ENCODE assay signal across 18 cellular contexts in genomic region chr1:1197551-1198422, GRCh38. TPM values are rescaled to one million over a fixed set of nuclear protein-coding genes. Genes with fewer than 3 reads are reported as not detected.
DNase-seq lines count a peak whose midpoint lies in the region; ATAC-seq and TF ChIP-seq lines count a peak whose summit lies in the region.
"Had no signal": no experiment of that assay in that cellular context is flagged by ENCODE, and none has a peak within 500 bp of the region (broad histone marks: within the 10 kb centered on the region; RNA-seq: fewer than 3 reads in every experiment).

No MANE protein-coding gene starts in this region.

- H3K27me3 Mint-ChIP-seq in activated CD8-positive, alpha-beta memory T cell treated with anti-CD3 and anti-CD28 coated beads, Interleukin-2, amount 10 ng/mL, durations not matched to agents 7 days and 5 days: peaks cover 7% of the 10 kb centered on the region
- H3K27me3 Mint-ChIP-seq in T-helper 17 cell (no peaks in the 10 kb centered on the region), natural killer cell (ENCODE audit: low read depth in 2 of 2) (no peaks in the 10 kb centered on the region)
- H3K27me3 Mint-ChIP-seq: effector memory CD8-positive, alpha-beta T cell had no signal

- no peaks in the 10 kb centered on the region for H3K9me3 ChIP-seq in T-helper 17 cell (ENCODE audit: control insufficient read depth, low read length, poor library complexity, severe bottlenecking)
- H3K9me3 ChIP-seq: thyroid gland had no signal

- DNase-seq in activated CD8-positive, alpha-beta memory T cell treated with anti-CD3 and anti-CD28 coated beads, Interleukin-2, amount 50 U/mL, for 48 hours: peak; percentile 48
- no peak for DNase-seq in activated CD8-positive, alpha-beta memory T cell treated with anti-CD3 and anti-CD28 coated beads, Interleukin-2, amount 10 ng/mL, durations not matched to agents 7 days and 5 days
- peak in 2 of 3 donors; percentile 3 to 12 for DNase-seq in T-helper 17 cell
- peak; percentile 19 for DNase-seq in natural killer cell
- no peak for DNase-seq in NK-92 (lab: John Stamatoyannopoulos, UW; ENCODE audit: unreplicated experiment)
- DNase-seq: ACHN; central memory CD4-positive, alpha-beta T cell; effector memory CD8-positive, alpha-beta T cell; EL; GOT3; NCI-H187 treated with DMSO at 0.1 percent for 48 hours; NCI-H510A; thyroid gland had no signal

- CTCF ChIA-PET in activated CD8-positive, alpha-beta memory T cell treated with anti-CD3 and anti-CD28 coated beads, Interleukin-2, amount 10 ng/mL, durations not matched to agents 7 days and 5 days (lab: Charles Lee): interaction anchor here (1.0 kb wide), 1 partner anchor 76 kb away, joined by 3 read pairs; no protein-coding TSS in a partner anchor

- H3K36me3 Mint-ChIP-seq in activated CD8-positive, alpha-beta memory T cell treated with anti-CD3 and anti-CD28 coated beads, Interleukin-2, amount 10 ng/mL, durations not matched to agents 7 days and 5 days: peaks cover 3% of the 10 kb centered on the region
- H3K36me3 Mint-ChIP-seq in T-helper 17 cell (ENCODE audit: low read depth) (no peaks in the 10 kb centered on the region), natural killer cell (no peaks in the 10 kb centered on the region)

- peaks cover 8% of the 10 kb centered on the region for H3K4me1 Mint-ChIP-seq in activated CD8-positive, alpha-beta memory T cell treated with anti-CD3 and anti-CD28 coated beads, Interleukin-2, amount 10 ng/mL, durations not matched to agents 7 days and 5 days
- H3K4me1 Mint-ChIP-seq in T-helper 17 cell (peaks cover 2% of the 10 kb centered on the region), natural killer cell (peaks cover 6 to 15% of the 10 kb centered on the region in 2 donors)
- H3K4me1 Mint-ChIP-seq: nephron had no signal

- H3K9me3 Mint-ChIP-seq in activated CD8-positive, alpha-beta memory T cell treated with anti-CD3 and anti-CD28 coated beads, Interleukin-2, amount 10 ng/mL, durations not matched to agents 7 days and 5 days (ENCODE audit: low read depth): peaks cover 6% of the 10 kb centered on the region
- peaks cover 0 to 7% of the 10 kb centered on the region in 2 donors for H3K9me3 Mint-ChIP-seq in natural killer cell
- H3K9me3 Mint-ChIP-seq: effector memory CD8-positive, alpha-beta T cell had no signal

- ATAC-seq in activated CD8-positive, alpha-beta memory T cell treated with anti-CD3 and anti-CD28 coated beads, Interleukin-2, amount 10 ng/mL, durations not matched to agents 7 days and 5 days: no peak
- ATAC-seq in T-helper 17 cell: no peak
- no peak for ATAC-seq in natural killer cell
- no peak for ATAC-seq in HG02870 (IDR thresholded peaks at IDR 0.05; ENCODE audit: unreplicated experiment)
- ATAC-seq: effector memory CD8-positive, alpha-beta T cell had no signal

- no peak overlapping the region for H3K27ac Mint-ChIP-seq in activated CD8-positive, alpha-beta memory T cell treated with anti-CD3 and anti-CD28 coated beads, Interleukin-2, amount 10 ng/mL, durations not matched to agents 7 days and 5 days
- H3K27ac Mint-ChIP-seq in T-helper 17 cell: no peak overlapping the region
- peak overlapping the region in 1 of 2 donors; percentile 93 for H3K27ac Mint-ChIP-seq in natural killer cell
- H3K27ac Mint-ChIP-seq: nephron had no signal

- intact Hi-C loops in natural killer cell (cut with micrococcal nuclease): no loop called here

- no peak overlapping the region for H3K4me3 Mint-ChIP-seq in activated CD8-positive, alpha-beta memory T cell treated with anti-CD3 and anti-CD28 coated beads, Interleukin-2, amount 10 ng/mL, durations not matched to agents 7 days and 5 days
- no peak overlapping the region for H3K4me3 Mint-ChIP-seq in T-helper 17 cell
- H3K4me3 Mint-ChIP-seq in natural killer cell: no peak overlapping the region
- H3K4me3 Mint-ChIP-seq: effector memory CD8-positive, alpha-beta T cell; nephron had no signal

- no peak for TF ChIP-seq CTCF in natural killer cell (IDR thresholded peaks at IDR 0.05)

RNA-seq across cellular contexts. Expression of gene TNFRSF18, which starts 8.6 kb away (rescaled TPM):
- total RNA-seq in activated CD8-positive, alpha-beta memory T cell treated with anti-CD3 and anti-CD28 coated beads, Interleukin-2, amount 10 ng/mL, durations not matched to agents 7 days and 5 days: 100 to 1,000 TPM in 1 of 2 experiments, 10 to 100 TPM in 1; 28.1 to 156 TPM
- total RNA-seq in T-helper 17 cell: 10 to 100 TPM; 47.9 to 80.4 TPM
- total RNA-seq in natural killer cell: 10 to 100 TPM; 40.3 to 81.9 (median 54.7) TPM
- total RNA-seq: M059J, SK-MEL-5 had no signal

RNA-seq across cellular contexts. Expression of gene TNFRSF4, which starts 16.2 kb away (rescaled TPM):
- 10 to 100 TPM in 1 of 2 experiments, 1 to 10 TPM in 1; 8.1 to 72.4 TPM for total RNA-seq in activated CD8-positive, alpha-beta memory T cell treated with anti-CD3 and anti-CD28 coated beads, Interleukin-2, amount 10 ng/mL, durations not matched to agents 7 days and 5 days
- 100 to 1,000 TPM in 1 of 2 donors, 10 to 100 TPM in 1; 94.7 to 127 TPM for total RNA-seq in T-helper 17 cell
- 10 to 100 TPM; 14.3 to 26.5 (median 15.7) TPM for total RNA-seq in natural killer cell
- total RNA-seq: M059J, SK-MEL-5 had no signal

RNA-seq across cellular contexts. Expression of gene TTLL10, which starts 24.1 kb away (rescaled TPM):
- not detected for total RNA-seq in activated CD8-positive, alpha-beta memory T cell treated with anti-CD3 and anti-CD28 coated beads, Interleukin-2, amount 10 ng/mL, durations not matched to agents 7 days and 5 days
- total RNA-seq in T-helper 17 cell (1 to 10 TPM in 1 of 2 donors, under 1 TPM in 1; 0.86 to 2.5 TPM), natural killer cell (1 to 10 TPM in 2 of 3 donors, under 1 TPM in 1; 0.23 to 1.7 (median 1.7) TPM)
- total RNA-seq: liver, M059J, SK-MEL-5 had no signal

RNA-seq across cellular contexts. Expression of gene SDF4, which starts 34.0 kb away (rescaled TPM):
- total RNA-seq in activated CD8-positive, alpha-beta memory T cell treated with anti-CD3 and anti-CD28 coated beads, Interleukin-2, amount 10 ng/mL, durations not matched to agents 7 days and 5 days: 100 to 1,000 TPM; 109 to 144 TPM
- total RNA-seq in T-helper 17 cell (100 to 1,000 TPM; 129 to 146 TPM), natural killer cell (100 to 1,000 TPM; 176 to 211 (median 184) TPM)

RNA-seq across cellular contexts. Expression of gene B3GALT6, which starts 34.2 kb away (rescaled TPM):
- 10 to 100 TPM; 17.6 to 25.5 TPM for total RNA-seq in activated CD8-positive, alpha-beta memory T cell treated with anti-CD3 and anti-CD28 coated beads, Interleukin-2, amount 10 ng/mL, durations not matched to agents 7 days and 5 days
- total RNA-seq in T-helper 17 cell: 1 to 10 TPM; 8.4 to 9.4 TPM
- 10 to 100 TPM; 13.7 to 16.5 (median 16.3) TPM for total RNA-seq in natural killer cell

Comparison
In these comparisons a context has a peak if more than half of its experiments do, and no peak if none do; other contexts are left out.
1. DNase-seq: peak in activated CD8-positive, alpha-beta memory T cell treated with anti-CD3 and anti-CD28 coated beads, Interleukin-2, amount 50 U/mL, for 48 hours (single experiment), T-helper 17 cell (2 of 3) and natural killer cell (single experiment); none in activated CD8-positive, alpha-beta memory T cell treated with anti-CD3 and anti-CD28 coated beads, Interleukin-2, amount 10 ng/mL, durations not matched to agents 7 days and 5 days (single experiment) and NK-92 (single experiment).